ENCODE assay signal across 12 cellular contexts in genomic region chr19:54684537-54684936, GRCh38. TPM values are rescaled to one million over a fixed set of nuclear protein-coding genes. Genes with fewer than 3 reads are reported as not detected.
DNase-seq lines count a peak whose midpoint lies in the region; ATAC-seq, FAIRE-seq and TF ChIP-seq lines count a peak whose summit lies in the region.
"Had no signal": no experiment of that assay in that cellular context is flagged by ENCODE, and none has a peak within 500 bp of the region (broad histone marks: within the 10 kb centered on the region; RNA-seq: fewer than 3 reads in every experiment).

No MANE protein-coding gene starts in this region.

- H3K4me1 Mint-ChIP-seq in endodermal cell: no peaks in the 10 kb centered on the region

- H3K9ac ChIP-seq in PC-3 (ENCODE audit: low read length): no peak overlapping the region
- H3K9ac ChIP-seq in endodermal cell (ENCODE audit: extremely low read depth, low read length, poor library complexity, severe bottlenecking): no peak overlapping the region

- H3K4me3 ChIP-seq in PC-3 (ENCODE audit: low read length) (no peak overlapping the region), endodermal cell (ENCODE audit: low read length) (no peak overlapping the region)
- H3K4me3 ChIP-seq: right lobe of liver had no signal

- BruUV-seq in PC-3 (replicated peaks; lab: Mats Ljungman, UMichigan): no TSS peak

- no peak overlapping the region for H3K4me3 Mint-ChIP-seq in endodermal cell

- no peaks in the 10 kb centered on the region for H3K9me2 ChIP-seq in PC-3 (replicated peaks; ENCODE audit: low read length)

- ATAC-seq in PC-3 (peak; percentile 35; the same call in 1 of the 2 replicates), GM19035 (IDR thresholded peaks at IDR 0.05; ENCODE audit: unreplicated experiment) (no peak)

- WGBS in endodermal cell (ENCODE audit: insufficient coverage in 1 of 2, insufficient read length in 1 of 2), 2 experiments: 43 to 53% methylated on average over 2 to 3 of the region's 3 CpGs

- no peaks in the 10 kb centered on the region for H3K9me3 ChIP-seq in PC-3 (ENCODE audit: low read length)
- H3K9me3 ChIP-seq in endodermal cell (ENCODE audit: control insufficient read depth, low read length): peaks cover 74% of the 10 kb centered on the region
- H3K9me3 ChIP-seq: right lobe of liver had no signal

- H4K20me1 ChIP-seq in PC-3 (ENCODE audit: low read length): no peaks in the 10 kb centered on the region; the same call in 1 of the 2 replicates

- H3K79me2 ChIP-seq in PC-3 (ENCODE audit: low read length): no peaks in the 10 kb centered on the region

- H2AFZ ChIP-seq in PC-3 (ENCODE audit: low read length): no peak overlapping the region

- no peaks in the 10 kb centered on the region for H3K36me3 Mint-ChIP-seq in endodermal cell (ENCODE audit: low read depth)

- TF ChIP-seq CTCF in PC-3 (conservative IDR thresholded peaks at IDR 0.05; ENCODE audit: low read depth, low read length): no peak
- TF ChIP-seq CTCF in endodermal cell (conservative IDR thresholded peaks at IDR 0.05): no peak
- no peak for TF ChIP-seq CTCF in D721Med (IDR thresholded peaks at IDR 0.05; ENCODE audit: insufficient read depth, missing control alignments)

- intact Hi-C loops in PC-3 (cut with micrococcal nuclease): no loop called here

- peaks cover 84% of the 10 kb centered on the region for H3K9me3 Mint-ChIP-seq in endodermal cell

- CTCF ChIA-PET in PC-3 (lab: Charles Lee): no interaction called here

- DNase-seq in AG08396 (ENCODE audit: low spot score) (peak; percentile 8), HK-2 (ENCODE audit: unreplicated experiment) (peak; percentile 54), PC-3 (peak; percentile 66), endodermal cell (peak; percentile 65), NCI-H510A (lab: John Stamatoyannopoulos, UW) (no peak), D721Med (ENCODE audit: insufficient read length, low spot score) (no peak), activated gamma-delta T cell treated with Interleukin-2 at 50 U/mL for 16 hours (no peak)
- DNase-seq: effector CD8-positive, alpha-beta T cell; NCI-H526 treated with DMSO at 0.1 percent for 48 hours; right lobe of liver had no signal

- no peaks in the 10 kb centered on the region for H3F3A ChIP-seq in PC-3 (ENCODE audit: low read length, unreplicated experiment)

- no peak overlapping the region for H3K27ac Mint-ChIP-seq in endodermal cell

- H3K27ac ChIP-seq in PC-3 (ENCODE audit: low read length) (no peak overlapping the region), endodermal cell (ENCODE audit: low read depth, low read length) (no peak overlapping the region)
- H3K27ac ChIP-seq: right lobe of liver had no signal

- no peak overlapping the region for H3K4me2 ChIP-seq in PC-3 (ENCODE audit: low read length)

- no peaks in the 10 kb centered on the region for H3K4me1 ChIP-seq in PC-3 (ENCODE audit: insufficient read depth, low read length)
- H3K4me1 ChIP-seq in endodermal cell (ENCODE audit: control insufficient read depth, insufficient read depth, low read length): no peaks in the 10 kb centered on the region
- H3K4me1 ChIP-seq: right lobe of liver had no signal

- FAIRE-seq in D721Med (lab: Jason Lieb, UNC): no peak
- FAIRE-seq: keratinocyte had no signal

- POLR2A ChIA-PET in PC-3 (lab: Charles Lee; ENCODE audit: unreplicated experiment): no interaction called here

- H3K27me3 Mint-ChIP-seq in endodermal cell (ENCODE audit: insufficient read depth): no peaks in the 10 kb centered on the region

- H3K36me3 ChIP-seq in PC-3 (ENCODE audit: low read depth, low read length) (no peaks in the 10 kb centered on the region), endodermal cell (ENCODE audit: control insufficient read depth, insufficient read depth, low read length) (no peaks in the 10 kb centered on the region)
- H3K36me3 ChIP-seq: right lobe of liver had no signal

- H3K27me3 ChIP-seq in PC-3 (ENCODE audit: low read length) (peaks cover 54% of the 10 kb centered on the region), endodermal cell (ENCODE audit: control insufficient read depth, insufficient read depth, low read length, poor library complexity, severe bottlenecking) (no peaks in the 10 kb centered on the region)
- H3K27me3 ChIP-seq: right lobe of liver had no signal

RNA-seq across cellular contexts. Expression of gene LILRB4, which starts 21.8 kb away (rescaled TPM):
- total RNA-seq in PC-3 (2014; rRNA removed) (not detected in 2 replicates), endodermal cell (not detected)
- polyA plus RNA-seq in endodermal cell (2013, experiment 1 of 2): not detected
- not detected for polyA plus RNA-seq in endodermal cell (2013, experiment 2 of 2)
- polyA plus RNA-seq: keratinocyte had no signal

RNA-seq across cellular contexts. Expression of gene KIR3DL3, which starts 39.7 kb away (rescaled TPM):
- total RNA-seq in PC-3 (2014; rRNA removed) (not detected in 2 replicates), endodermal cell (not detected)
- not detected for polyA plus RNA-seq in endodermal cell (2013, experiment 1 of 2)
- polyA plus RNA-seq in endodermal cell (2013, experiment 2 of 2): not detected
- total RNA-seq: right lobe of liver had no signal
- polyA plus RNA-seq: keratinocyte had no signal

RNA-seq across cellular contexts. Expression of gene KIR2DL3, which starts 53.8 kb away (rescaled TPM):
- not detected in 2 replicates for total RNA-seq in PC-3 (2014; rRNA removed)
- total RNA-seq in endodermal cell: not detected
- not detected for polyA plus RNA-seq in endodermal cell (2013, experiment 1 of 2)
- polyA plus RNA-seq in endodermal cell (2013, experiment 2 of 2): not detected
- total RNA-seq: right lobe of liver had no signal
- polyA plus RNA-seq: keratinocyte had no signal

RNA-seq across cellular contexts. Expression of gene LILRB1, which starts 54.3 kb away (rescaled TPM):
- not detected in 2 replicates for total RNA-seq in PC-3 (2014; rRNA removed)
- total RNA-seq in endodermal cell: not detected
- not detected for polyA plus RNA-seq in endodermal cell (2013, experiment 1 of 2)
- not detected for polyA plus RNA-seq in endodermal cell (2013, experiment 2 of 2)
- polyA plus RNA-seq: keratinocyte had no signal

Comparison
In these comparisons a context has a peak if more than half of its experiments do, and no peak if none do; other contexts are left out.
1. DNase-seq: peak in AG08396 (single experiment), HK-2 (single experiment), PC-3 (single experiment) and endodermal cell (single experiment); none in NCI-H510A (single experiment), D721Med (single experiment) and activated gamma-delta T cell treated with Interleukin-2 at 50 U/mL for 16 hours (single experiment).